Comparison of ENCODE assay signal across 26 cellular contexts in genomic region chr11:120938255-120938654, GRCh38.
DNase-seq lines count a peak whose midpoint lies in the region; ATAC-seq, FAIRE-seq and TF ChIP-seq lines count a peak whose summit lies in the region.
"Had no signal": no experiment of that assay in that cellular context is flagged by ENCODE, and none has a peak within 500 bp of the region (broad histone marks: within the 10 kb centered on the region; RNA-seq: fewer than 3 reads in every experiment).

No MANE protein-coding gene starts in this region.

- no peak for FAIRE-seq in HepG2 (lab: Jason Lieb, UNC)
- FAIRE-seq: A204.1, GM12878, GM12892, GM19239 had no signal

- no peak for TF ChIP-seq RAD21 in HepG2 (CRISPR knock-in tag; IDR thresholded peaks at IDR 0.05)

- H4K20me1 ChIP-seq in HepG2 (ENCODE audit: insufficient read depth, low read length), result no peaks in the 10 kb centered on the region
- H4K20me1 ChIP-seq: BLaER1 had no signal

- no TSS peak for BruUV-seq in HepG2 (replicated peaks; lab: Mats Ljungman, UMichigan)

- H2AFZ ChIP-seq in HepG2 (ENCODE audit: low read length), result no peak overlapping the region

- H3K4me3 ChIP-seq in HepG2 (replicated peaks in 1 of 3; ENCODE audit: insufficient read depth in 1 of 3, low read depth in 2 of 3, low read length in 3 of 3) (no peak overlapping the region), right lobe of liver (no peak overlapping the region), HEK293 (ENCODE audit: low read depth, low read length) (no peak overlapping the region)
- H3K4me3 ChIP-seq: BLaER1, GM12878 had no signal

- H3K9me3 ChIP-seq in HepG2 (ENCODE audit: low read length) (no peaks in the 10 kb centered on the region), right lobe of liver (no peaks in the 10 kb centered on the region), HEK293 (ENCODE audit: control insufficient read depth, insufficient read depth, low read depth, low read length) (no peaks in the 10 kb centered on the region)
- H3K9me3 ChIP-seq: BE2C, BLaER1 had no signal

- H3K4me1 ChIP-seq in HepG2 (ENCODE audit: insufficient read depth, low read length) (no peaks in the 10 kb centered on the region), right lobe of liver (no peaks in the 10 kb centered on the region), HEK293 (ENCODE audit: control insufficient read depth, insufficient read depth, low read length) (no peaks in the 10 kb centered on the region)
- H3K4me1 ChIP-seq: BE2C, BLaER1 had no signal

- POLR2A ChIA-PET in HepG2 (lab: Yijun Ruan, JAX), result no interaction called here
- POLR2A ChIA-PET in HEK293 (lab: Yijun Ruan, JAX), result no interaction called here

- in situ Hi-C loops in HepG2 (cut with HindIII; ENCODE audit: extremely low pct_ligation_motif_present, low pct_unique_long_range_greater_than_20kb) (loop anchor here (10.0 kb wide), 1 partner anchor 257 kb away; no protein-coding TSS in a partner anchor), GM13976 (cut with MboI; ENCODE audit: low sequenced_read_pairs, unreplicated experiment) (no loop called here)

- H3K9ac ChIP-seq in HepG2 (ENCODE audit: insufficient read depth, low read depth, low read length), result no peak overlapping the region
- H3K9ac ChIP-seq: BLaER1 had no signal

- no peak overlapping the region for H3K4me2 ChIP-seq in HepG2 (ENCODE audit: low read depth, low read length)
- H3K4me2 ChIP-seq: BLaER1 had no signal

- DNase-seq in HepG2 (ENCODE audit: low spot score) (no peak), right lobe of liver (no peak), left kidney (ENCODE audit: low read depth, low spot score) (peak; percentile 80), GM13976 (ENCODE audit: low spot score) (no peak), cerebellar cortex (ENCODE audit: low spot score) (no peak)
- DNase-seq: 8988T; ACHN; BE2C; C1 segment of cervical spinal cord; CD4-positive, alpha-beta memory T cell; CD4-positive, CD25-positive, alpha-beta regulatory T cell; CD8-positive, alpha-beta memory T cell; COR-L47; DMS 273 treated with DMSO at 0.1 percent for 48 hours; DMS153; DMS53; DMS79; DND-41; EL; GDM1 had no signal

- TF ChIP-seq EP300 in HepG2 (IDR thresholded peaks at IDR 0.05; ENCODE audit: low read depth in 2 of 2, low read length in 2 of 2), result no peak
- TF ChIP-seq EP300 in HepG2 (CRISPR knock-in tag; IDR thresholded peaks at IDR 0.05; ENCODE audit: borderline replicate concordance), result no peak

- 21% methylated on average over 4 of the region's 4 CpGs for WGBS in HepG2 (ENCODE audit: low lambda C conversion rate)
- WGBS in right lobe of liver (ENCODE audit: insufficient coverage, low coverage, low lambda C conversion rate, missing lambda C conversion rate), result 40% methylated on average over 3 of the region's 4 CpGs

- CTCF ChIA-PET in HepG2 (lab: Yijun Ruan, JAX; ENCODE audit: low intra/inter-chr PET ratio, low total read pairs), result no interaction called here
- CTCF ChIA-PET in HEK293 (lab: Yijun Ruan, JAX), result interaction anchor here (0.9 to 1.8 kb wide), 2 partner anchors 8 to 255 kb away, joined by 3 to 4 read pairs; no protein-coding TSS in a partner anchor

- intact Hi-C loops in HepG2 (cut with micrococcal nuclease; ENCODE audit: unreplicated experiment) (loop anchor here (10.0 kb wide), 1 partner anchor 183 kb away; no protein-coding TSS in a partner anchor), right lobe of liver (cut with DNase I) (no loop called here)

- H3K27ac ChIP-seq in HepG2 (ENCODE audit: extremely low read length, insufficient read depth, low read length), result no peak overlapping the region
- H3K27ac ChIP-seq in right lobe of liver, result no peak overlapping the region
- H3K27ac ChIP-seq in HEK293 (ENCODE audit: extremely low read depth, low read depth, low read length), result no peak overlapping the region
- H3K27ac ChIP-seq: BLaER1 had no signal

- no peak for ATAC-seq in HepG2
- ATAC-seq in right lobe of liver, result no peak
- ATAC-seq: GM12878 had no signal

- TF ChIP-seq POLR2A in HepG2 (IDR thresholded peaks at IDR 0.05; ENCODE audit: insufficient read depth in 1 of 2, low read depth in 2 of 2, low read length in 2 of 2), result no peak
- no peak for TF ChIP-seq POLR2A in right lobe of liver (IDR thresholded peaks at IDR 0.05)

- no peak for TF ChIP-seq CTCF in HepG2 (CRISPR knock-in tag; IDR thresholded peaks at IDR 0.05)
- no peak for TF ChIP-seq CTCF in right lobe of liver (IDR thresholded peaks at IDR 0.05)
- TF ChIP-seq CTCF in HEK293 (tag by site-specific recombination; IDR thresholded peaks at IDR 0.05), result no peak
- TF ChIP-seq CTCF in GM13976 (IDR thresholded peaks at IDR 0.05; ENCODE audit: borderline replicate concordance, control extremely low read depth, extremely low read depth, insufficient read depth, missing control alignments), result no peak

- H3K79me2 ChIP-seq in HepG2 (ENCODE audit: insufficient read depth, low read length), result no peaks in the 10 kb centered on the region

- no peaks in the 10 kb centered on the region for H3K36me3 ChIP-seq in HepG2 (replicated peaks in 1 of 2; ENCODE audit: control insufficient read depth in 1 of 2, insufficient read depth in 2 of 2, low read length in 2 of 2)
- H3K36me3 ChIP-seq in right lobe of liver, result no peaks in the 10 kb centered on the region
- H3K36me3 ChIP-seq in HEK293 (ENCODE audit: control insufficient read depth in 2 of 2, insufficient read depth in 1 of 2, low read length in 2 of 2), result no peaks in the 10 kb centered on the region
- H3K36me3 ChIP-seq: BE2C, BLaER1 had no signal

- H3K27me3 ChIP-seq in HepG2 (ENCODE audit: control insufficient read depth in 1 of 2, insufficient read depth in 2 of 2, low read length in 2 of 2), result peaks cover 1 to 4% of the 10 kb centered on the region in 2 experiments; a peak in 1 of 5 replicates
- no peaks in the 10 kb centered on the region for H3K27me3 ChIP-seq in right lobe of liver
- H3K27me3 ChIP-seq: BE2C, BLaER1 had no signal

TF ChIP-seq in HepG2, 621 proteins besides CTCF, POLR2A, EP300 and RAD21:
- no peak for TF ChIP-seq NFE2 (CRISPR knock-in tag; IDR thresholded peaks at IDR 0.05)
- TF ChIP-seq ATF7 (IDR thresholded peaks at IDR 0.05), result peak; percentile 65
- no peak for TF ChIP-seq ATF7 (CRISPR knock-in tag; IDR thresholded peaks at IDR 0.05)

TF ChIP-seq in HEK293, 187 proteins besides CTCF, POLR2A, EP300 and RAD21:
- TF ChIP-seq ZNF660 (tag by site-specific recombination; IDR thresholded peaks at IDR 0.05) (no peak), ZNF366 (tag by site-specific recombination; conservative IDR thresholded peaks at IDR 0.05) (no peak), SCRT2 (tag by site-specific recombination; IDR thresholded peaks at IDR 0.05) (no peak), ATF2 (tag by site-specific recombination; IDR thresholded peaks at IDR 0.05; ENCODE audit: low read depth) (0 out of 2 replicates have a peak, but pooled peaks have one; percentile 6), ZBTB10 (tag by site-specific recombination; IDR thresholded peaks at IDR 0.05) (no peak)

Comparison
In these comparisons a context has a peak if more than half of its experiments do, and no peak if none do; other contexts are left out.
1. Of the 63 proteins assayed by ChIP-seq in both HepG2 and HEK293: peak only in HepG2: none; only in HEK293: ATF2; in both: none; in neither: 62.